Comparison of ENCODE assay signal across 8 cellular contexts in the genomic region with DNA sequence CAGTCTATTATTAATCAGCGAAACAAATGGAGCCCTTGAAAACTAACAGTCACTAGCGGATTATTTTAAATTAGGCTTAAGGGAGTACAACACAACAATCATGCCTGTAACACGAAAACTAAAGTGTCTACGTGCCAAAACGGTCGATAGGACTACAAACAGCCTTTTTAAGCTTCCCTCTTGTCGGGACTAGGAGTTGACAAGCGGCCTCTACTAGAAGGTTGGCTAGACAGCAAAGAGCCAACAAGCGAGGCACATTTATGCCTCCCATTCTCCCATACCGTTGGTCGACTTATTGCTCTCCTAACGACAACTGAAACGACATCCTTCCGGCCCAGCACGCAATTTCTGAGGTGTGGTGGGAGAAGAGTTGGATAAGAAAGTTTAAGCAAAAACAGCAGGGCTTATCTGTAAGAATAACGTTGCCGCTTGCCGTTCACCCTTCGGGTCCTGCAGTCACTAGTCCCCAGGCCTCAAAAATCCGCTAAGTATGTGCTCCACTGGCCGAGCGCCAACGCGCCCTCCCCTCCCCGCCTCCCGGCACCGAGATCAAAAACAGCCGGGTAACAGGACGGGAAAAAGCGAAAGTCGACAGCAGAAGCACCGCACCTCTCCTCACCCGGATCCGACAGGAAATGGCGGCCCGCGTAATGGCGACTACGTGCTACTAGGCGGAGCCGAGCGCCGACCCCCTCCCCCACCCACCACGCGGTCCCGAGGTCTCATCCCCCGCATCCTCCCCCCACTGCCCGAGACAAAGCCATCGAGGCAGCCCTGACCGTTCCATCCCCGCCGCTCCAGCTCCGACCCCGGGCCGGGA. TPM values are rescaled to one million over a fixed set of nuclear protein-coding genes. Genes with fewer than 3 reads are reported as not detected.
DNase-seq lines count a peak whose midpoint lies in the region; ATAC-seq and TF ChIP-seq lines count a peak whose summit lies in the region.

No MANE protein-coding gene starts in this region.

- H3K4me1 ChIP-seq in prostate gland (replicated peaks) (no peaks in the 10 kb centered on the region), upper lobe of left lung (peaks cover 25 to 44% (median 30%) of the 10 kb centered on the region in 4 donors)

- TF ChIP-seq POLR2A in NB4 (IDR thresholded peaks at IDR 0.05; ENCODE audit: extremely low read depth, insufficient read length) (peak; percentile 36), prostate gland (IDR thresholded peaks at IDR 0.05) (peak; percentile 44), upper lobe of left lung (IDR thresholded peaks at IDR 0.05) (no peak)

- no peak for TF ChIP-seq CTCF in NB4 (IDR thresholded peaks at IDR 0.05; ENCODE audit: low read depth, low read length)
- no peak for TF ChIP-seq CTCF in prostate gland (IDR thresholded peaks at IDR 0.05)
- TF ChIP-seq CTCF in upper lobe of left lung (IDR thresholded peaks at IDR 0.05) = no peak

- H3K4me3 ChIP-seq in NB4 (ENCODE audit: low read depth, low read length) (peak overlapping the region; percentile 97), prostate gland (peak overlapping the region; percentile 95 to 96), upper lobe of left lung (peak overlapping the region; percentile 67 to 83 (median 76))

- H3K27me3 ChIP-seq in prostate gland (replicated peaks; ENCODE audit: insufficient read depth) (no peaks in the 10 kb centered on the region), upper lobe of left lung (no peaks in the 10 kb centered on the region)

- intact Hi-C loops in left ventricle myocardium superior (cut with micrococcal nuclease) (no loop called here), prostate gland (cut with DNase I) (loop anchor here (2.0 kb wide), 3 partner anchors 22 to 194 kb away; a partner anchor contains a TSS)

- under 1% methylated on average over 50 of the region's 55 CpGs for WGBS in prostate gland
- 0% methylated on average over 30 to 47 of the region's 55 CpGs for WGBS in upper lobe of left lung, 2 donors

- ATAC-seq in GM21737 (IDR thresholded peaks at IDR 0.05; ENCODE audit: unreplicated experiment) = peak; percentile 19
- peak; percentile 74 for ATAC-seq in left ventricle myocardium superior
- peak; percentile 84 for ATAC-seq in upper lobe of left lung (ENCODE audit: low FRiP score in 2 of 2)

- peaks cover 0 to 7% of the 10 kb centered on the region in 2 donors for H3K36me3 ChIP-seq in prostate gland
- peaks cover 23 to 37% (median 25%) of the 10 kb centered on the region in 4 donors for H3K36me3 ChIP-seq in upper lobe of left lung

- H3K9me3 ChIP-seq in prostate gland (no peaks in the 10 kb centered on the region), upper lobe of left lung (no peaks in the 10 kb centered on the region)

- no peak for TF ChIP-seq EP300 in upper lobe of left lung (IDR thresholded peaks at IDR 0.05)

- peak; percentile 92 for DNase-seq in COLO829 (ENCODE audit: low spot score)
- DNase-seq in NB4 (ENCODE audit: low read depth) = peak; percentile 89
- DNase-seq in T-helper 2 cell = peak; percentile 77 to 93 (median 86)
- DNase-seq in amygdala (lab: John Stamatoyannopoulos, UW) = peak in 55 of 56 donors; percentile 21 to 88 (median 72)
- DNase-seq in left ventricle myocardium superior = peak; percentile 89
- peak; percentile 78 for DNase-seq in prostate gland (ENCODE audit: low spot score)
- peak; percentile 92 to 94 for DNase-seq in upper lobe of left lung

- H3K27ac ChIP-seq in prostate gland (peak overlapping the region; percentile 99), upper lobe of left lung (peak overlapping the region; percentile 97 to 99 (median 98))

RNA-seq across cellular contexts. Expression of a gene that starts 0.8 kb away (rescaled TPM):
- total RNA-seq in left ventricle myocardium superior (289 TPM), prostate gland (100 to 1,000 TPM; 447 to 480 TPM), upper lobe of left lung (100 to 1,000 TPM; 178 to 465 (median 359) TPM)

RNA-seq across cellular contexts. Expression of a gene that starts 1.4 kb away (rescaled TPM):
- total RNA-seq in left ventricle myocardium superior (6.9 TPM), prostate gland (10 to 100 TPM in 1 of 2 donors, 1 to 10 TPM in 1; 8.7 to 18.1 TPM), upper lobe of left lung (10 to 100 TPM in 1 of 6 donors, 1 to 10 TPM in 4, under 1 TPM in 1; 0.55 to 11.5 (median 5.8) TPM)

RNA-seq across cellular contexts. Expression of a gene that starts 58.0 kb away (rescaled TPM):
- 4.5 TPM for total RNA-seq in left ventricle myocardium superior
- total RNA-seq in prostate gland = 10 to 100 TPM in 1 of 2 donors, 1 to 10 TPM in 1; 3.4 to 11.2 TPM
- 10 to 100 TPM in 2 of 6 donors, 1 to 10 TPM in 4; 5.3 to 32.5 (median 6.7) TPM for total RNA-seq in upper lobe of left lung

Comparison
In these comparisons a context has a peak if more than half of its experiments do, and no peak if none do; other contexts are left out.
1. Peak in every context shown above with its lines: DNase-seq, ATAC-seq, H3K4me3 ChIP-seq and H3K27ac ChIP-seq.
2. ATAC-seq: peak in every context shown above with its lines; median percentile 84 in upper lobe of left lung; 74 in left ventricle myocardium superior; 19 in GM21737.
3. POLR2A ChIP-seq: peak in NB4 (single experiment) and prostate gland (single experiment); none in upper lobe of left lung (0 of 4).